8 cellular contexts compared by ENCODE assay signal in genomic region chr1:101137144-101138126, GRCh38.
DNase-seq lines count a peak whose midpoint lies in the region; ATAC-seq, FAIRE-seq and TF ChIP-seq lines count a peak whose summit lies in the region.

No MANE protein-coding gene starts in this region.

- H3K27ac Mint-ChIP-seq in progenitor cell of endocrine pancreas, result peak overlapping the region; percentile 11

- FAIRE-seq in frontal cortex (lab: Jason Lieb, UNC), result no peak

- H3K4me1 Mint-ChIP-seq in progenitor cell of endocrine pancreas (ENCODE audit: low read depth), result peaks cover 32% of the 10 kb centered on the region

- H3K27me3 Mint-ChIP-seq in progenitor cell of endocrine pancreas, result no peaks in the 10 kb centered on the region

- peak; percentile 27 for ATAC-seq in HG03565 (IDR thresholded peaks at IDR 0.05; ENCODE audit: unreplicated experiment)

- peak; percentile 52 for DNase-seq in SKM-1 treated with dmso at 0.1 percent for 144 hours (lab: John Stamatoyannopoulos, UW; ENCODE audit: unreplicated experiment)
- DNase-seq in SKM-1 (lab: John Stamatoyannopoulos, UW; ENCODE audit: unreplicated experiment), result no peak
- peak; percentile 94 for DNase-seq in amniotic epithelial cell (ENCODE audit: low read depth)
- no peak for DNase-seq in progenitor cell of endocrine pancreas (ENCODE audit: low spot score, unreplicated experiment)
- no peak for DNase-seq in DMS 273 treated with DMSO at 0.1 percent for 48 hours (lab: John Stamatoyannopoulos, UW)
- DNase-seq in frontal cortex (ENCODE audit: low spot score in 2 of 2), result no peak
- DNase-seq in activated CD4-positive, alpha-beta T cell treated with anti-CD3 and anti-CD28 coated beads for 48 hours, result no peak

- H3K9me3 Mint-ChIP-seq in progenitor cell of endocrine pancreas (ENCODE audit: low read depth), result no peaks in the 10 kb centered on the region

- no peak overlapping the region for H3K4me3 Mint-ChIP-seq in progenitor cell of endocrine pancreas (ENCODE audit: low read depth)

- no peaks in the 10 kb centered on the region for H3K36me3 Mint-ChIP-seq in progenitor cell of endocrine pancreas (ENCODE audit: insufficient read depth)

- TF ChIP-seq CTCF in progenitor cell of endocrine pancreas (IDR thresholded peaks at IDR 0.05; ENCODE audit: unreplicated experiment), result no peak

Comparison
In these comparisons a context has a peak if more than half of its experiments do, and no peak if none do; other contexts are left out.
1. DNase-seq: peak in SKM-1 treated with dmso at 0.1 percent for 144 hours (single experiment) and amniotic epithelial cell (single experiment); none in SKM-1 (single experiment), progenitor cell of endocrine pancreas (single experiment), DMS 273 treated with DMSO at 0.1 percent for 48 hours (single experiment), frontal cortex (0 of 2) and activated CD4-positive, alpha-beta T cell treated with anti-CD3 and anti-CD28 coated beads for 48 hours (single experiment).